In genomic region chr17:44344939-44345496, GRCh38 we compare ENCODE assay signal across 8 cellular contexts. TPM values are rescaled to one million over a fixed set of nuclear protein-coding genes. Genes with fewer than 3 reads are reported as not detected.
DNase-seq lines count a peak whose midpoint lies in the region; ATAC-seq and TF ChIP-seq lines count a peak whose summit lies in the region.

Gene GRN (plus strand): TSS chr17:44345302. CDS start chr17:44349165, 3,863 bp downstream.

- peak in 3 of 4 donors; percentile 48 to 97 (median 86) for TF ChIP-seq POLR2A in upper lobe of left lung (IDR thresholded peaks at IDR 0.05)

- H3K36me3 ChIP-seq in GM06990 (ENCODE audit: control insufficient read depth, insufficient read depth, low read length) = peaks cover 6% of the 10 kb centered on the region
- H3K36me3 ChIP-seq in heart right ventricle = peaks cover 0 to 15% (median 0%) of the 10 kb centered on the region in 9 donors
- H3K36me3 ChIP-seq in upper lobe of left lung = peaks cover 0 to 17% (median 12%) of the 10 kb centered on the region in 4 donors

- TF ChIP-seq EP300 in upper lobe of left lung (IDR thresholded peaks at IDR 0.05) = peak in 1 of 4 donors; percentile 73

- TF ChIP-seq CTCF in GM06990 (IDR thresholded peaks at IDR 0.05; ENCODE audit: insufficient read depth, low read length, poor library complexity, severe bottlenecking) (no peak), heart right ventricle (IDR thresholded peaks at IDR 0.05) (no peak), upper lobe of left lung (IDR thresholded peaks at IDR 0.05) (no peak)

- H3K27ac ChIP-seq in heart right ventricle (peak within 1 kb of the TSS; percentile 66 to 94 (median 90)), upper lobe of left lung (peak within 1 kb of the TSS; percentile 83 to 96 (median 93))

- 0 to 1% methylated on average over 26 of the region's 26 CpGs for WGBS in heart right ventricle, 2 donors
- WGBS in upper lobe of left lung, 2 donors = 0 to 2% methylated on average over 23 of the region's 26 CpGs

- H3K9me3 ChIP-seq in heart right ventricle (no peaks in the 10 kb centered on the region), upper lobe of left lung (no peaks in the 10 kb centered on the region)

- DNase-seq in GM06990 (ENCODE audit: extremely low read depth, insufficient read length) = peak; percentile 88
- peak; percentile 98 for DNase-seq in NCI-H1436 treated with DMSO at 0.1 percent for 48 hours (lab: John Stamatoyannopoulos, UW)
- peak; percentile 99 for DNase-seq in amniotic epithelial cell (ENCODE audit: low read depth)
- DNase-seq in heart right ventricle = peak; percentile 86 to 96
- DNase-seq in posterior cingulate gyrus = peak; percentile 91 to 99 (median 98)
- DNase-seq in upper lobe of left lung = peak; percentile 90 to 98

- ATAC-seq in HG02610 (IDR thresholded peaks at IDR 0.05; ENCODE audit: unreplicated experiment) (peak; percentile 53), heart right ventricle (peak; percentile 97 to 99 (median 98)), upper lobe of left lung (ENCODE audit: low FRiP score in 2 of 2) (peak; percentile 98)

- no peaks in the 10 kb centered on the region for H3K27me3 ChIP-seq in GM06990 (replicated peaks; ENCODE audit: control insufficient read depth, insufficient read depth, low read length)
- no peaks in the 10 kb centered on the region for H3K27me3 ChIP-seq in heart right ventricle
- H3K27me3 ChIP-seq in upper lobe of left lung = no peaks in the 10 kb centered on the region

- H3K4me1 ChIP-seq in heart right ventricle = peaks cover 0 to 57% (median 16%) of the 10 kb centered on the region in 9 donors
- H3K4me1 ChIP-seq in upper lobe of left lung = peaks cover 6 to 44% (median 26%) of the 10 kb centered on the region in 4 donors

- intact Hi-C loops in T-helper 1 cell treated with Interleukin-12 subunit alpha and Interleukin-12 subunit beta and Interleukin-4 antibody, amounts not matched to agents 30 ng/mL and 1 ng/mL, for 36 hours (cut with micrococcal nuclease) = loop anchor here (1.0 to 2.0 kb wide), 7 partner anchors 14 to 204 kb away; partner anchors contain the start of genes GPATCH8 and HROB
- intact Hi-C loops in heart right ventricle (cut with DNase I) (loop anchor here in 4 of 10 donors (5.0 kb wide), 2 partner anchors 133 to 203 kb away; partner anchors contain the start of gene HROB (in 1 of the 4)), posterior cingulate gyrus (cut with DNase I) (loop anchor here (1.0 kb wide), 1 partner anchor 158 kb away; the partner anchor contains the start of gene GPATCH8)

- H3K4me3 ChIP-seq in GM06990 (replicated peaks; ENCODE audit: low read depth, low read length) = peak within 1 kb of the TSS; percentile 66
- peak within 1 kb of the TSS; percentile 50 to 90 (median 82) for H3K4me3 ChIP-seq in heart right ventricle
- peak within 1 kb of the TSS; percentile 62 to 79 (median 70) for H3K4me3 ChIP-seq in upper lobe of left lung

RNA-seq across cellular contexts. Expression of gene GRN, which starts in this region (rescaled TPM):
- 58.0 and 65.5 TPM in 2 replicates for total RNA-seq in T-helper 1 cell treated with Interleukin-12 subunit alpha and Interleukin-12 subunit beta and Interleukin-4 antibody, amounts not matched to agents 30 ng/mL and 1 ng/mL, for 36 hours
- total RNA-seq in heart right ventricle = 100 to 1,000 TPM; 113 to 303 (median 154) TPM
- 100 to 1,000 TPM in 1 of 2 donors, 10 to 100 TPM in 1; 41.5 to 103 TPM for polyA plus RNA-seq in heart right ventricle
- total RNA-seq in upper lobe of left lung = 1,000 to 10,000 TPM in 4 of 6 donors, 100 to 1,000 TPM in 2; 439 to 1,887 (median 1,220) TPM

Comparison
In these comparisons a context has a peak if more than half of its experiments do, and no peak if none do; other contexts are left out.
1. Peak in every context shown above with its lines: DNase-seq, ATAC-seq, H3K4me3 ChIP-seq and H3K27ac ChIP-seq.